Comparison of ENCODE assay signal across 28 cellular contexts in the genomic region with DNA sequence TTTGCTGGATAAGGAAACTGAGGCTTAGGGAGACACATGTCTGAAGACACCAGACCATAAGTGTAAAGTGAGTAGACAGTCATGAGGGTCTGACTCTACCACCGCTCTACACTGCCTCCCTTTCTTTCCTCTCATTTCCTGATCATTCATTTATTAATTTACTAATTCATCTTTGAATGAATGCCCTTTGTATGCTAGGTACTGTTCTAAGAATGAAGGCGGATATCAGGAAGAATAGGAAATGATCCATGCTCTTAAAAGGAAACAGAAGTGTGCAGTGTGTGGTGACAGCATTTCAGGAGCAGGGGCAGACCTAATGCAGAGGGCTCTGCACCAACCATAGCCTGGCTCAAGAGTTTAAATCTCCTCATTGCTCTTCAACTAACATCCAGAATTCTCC.
"Had no signal": no experiment of that assay in that cellular context is flagged by ENCODE, and none has a peak within 500 bp of the region (broad histone marks: within the 10 kb centered on the region; RNA-seq: fewer than 3 reads in every experiment).

No MANE protein-coding gene starts in this region.

- H3K9me3 ChIP-seq: left lung, lower lobe of right lung, ovary, transverse colon, upper lobe of left lung, vagina had no signal

- H3K4me3 Mint-ChIP-seq: natural killer cell; nephron progenitor cell; stimulated activated naive CD8-positive, alpha-beta T cell treated with anti-CD3 and anti-CD28 coated beads, Interleukin-15, amount 100 ng/mL, for 72 hours had no signal

- H3K9me3 Mint-ChIP-seq: natural killer cell; nephron progenitor cell; stimulated activated naive CD8-positive, alpha-beta T cell treated with anti-CD3 and anti-CD28 coated beads, Interleukin-15, amount 100 ng/mL, for 72 hours had no signal

- H3K36me3 Mint-ChIP-seq: naive B cell, natural killer cell had no signal

- H3K4me1 Mint-ChIP-seq: stimulated activated naive CD8-positive, alpha-beta T cell treated with anti-CD3 and anti-CD28 coated beads, Interleukin-15, amount 100 ng/mL, for 72 hours had no signal

- H3K27me3 ChIP-seq: heart right ventricle, hepatocyte, left lung, ovary, transverse colon, upper lobe of left lung, vagina had no signal

- H3K4me1 ChIP-seq: left lung, lower lobe of right lung, vagina had no signal

- H2AFZ ChIP-seq: hepatocyte had no signal

- H3K79me2 ChIP-seq: hepatocyte had no signal

- H3K36me3 ChIP-seq: heart right ventricle, left lung, lower lobe of right lung, ovary, transverse colon, upper lobe of left lung, vagina had no signal

- H3K4me3 ChIP-seq: heart right ventricle, hepatocyte, left lung, lower lobe of right lung, ovary, skin epidermis, transverse colon, upper lobe of left lung, vagina had no signal

- H3K4me2 ChIP-seq: hepatocyte had no signal

- FAIRE-seq: islet of Langerhans, kidney had no signal

- DNase-seq: heart right ventricle; kidney; left colon; left lung; lower lobe of right lung; mammary epithelial cell; mesenchymal stem cell; naive B cell; natural killer cell; nephron progenitor cell; ovary; retina; right cardiac atrium; stimulated activated CD4-positive, alpha-beta T cell treated with anti-CD3 and anti-CD28 coated beads, Interleukin-12 subunit alpha, Interleukin-12 subunit beta, amount 100 ng/mL, for 4 hours; stimulated activated CD4-positive, alpha-beta T cell treated with anti-CD3 and anti-CD28 coated beads, Interleukin-15, amount 100 ng/mL, for 24 hours; stimulated activated CD4-positive, alpha-beta T cell treated with anti-CD3 and anti-CD28 coated beads, Interleukin-2, amount 100 ng/mL, for 24 hours; stimulated activated CD4-positive, alpha-beta T cell treated with anti-CD3 and anti-CD28 coated beads, Interleukin-4, amount 100 ng/mL, for 1 hour; stimulated activated naive CD4-positive, alpha-beta T cell; stimulated activated naive CD8-positive, alpha-beta T cell treated with anti-CD3 and anti-CD28 coated beads, Interleukin-15, amount 100 ng/mL, for 72 hours; substantia nigra; transverse colon; upper lobe of left lung had no signal

- H3K27ac Mint-ChIP-seq: natural killer cell; nephron progenitor cell; progenitor cell of endocrine pancreas; stimulated activated naive CD8-positive, alpha-beta T cell treated with anti-CD3 and anti-CD28 coated beads, Interleukin-15, amount 100 ng/mL, for 72 hours had no signal

- H3K27ac ChIP-seq: heart right ventricle, hepatocyte, left lung, lower lobe of right lung, ovary, skin epidermis, transverse colon, upper lobe of left lung, vagina had no signal

- ATAC-seq: heart right ventricle; left colon; left lung; lower lobe of right lung; natural killer cell; right cardiac atrium; sciatic nerve; stimulated activated naive CD8-positive, alpha-beta T cell treated with anti-CD3 and anti-CD28 coated beads, Interleukin-15, amount 100 ng/mL, for 72 hours had no signal
